15 cellular contexts compared by ENCODE assay signal in genomic region chr12:41339784-41340183, GRCh38.
"Had no signal": no experiment of that assay in that cellular context is flagged by ENCODE, and none has a peak within 500 bp of the region (broad histone marks: within the 10 kb centered on the region; RNA-seq: fewer than 3 reads in every experiment).

No MANE protein-coding gene starts in this region.

- H3K36me3 ChIP-seq: colonic mucosa, stomach had no signal

- H3K4me1 ChIP-seq: colonic mucosa, parathyroid adenoma, stomach, testis had no signal

- DNase-seq: activated CD4-positive, CD25-positive, alpha-beta regulatory T cell treated with anti-CD3 and anti-CD28 coated beads, Interleukin-2, amount 50 U/mL, for 72 hours; activated naive CD4-positive, alpha-beta T cell; activated naive CD8-positive, alpha-beta T cell treated with anti-CD3 and anti-CD28 coated beads, Interleukin-2, amount 10 ng/mL, durations not matched to agents 7 days and 5 days; activated T-cell treated with anti-CD3 and anti-CD28 coated beads for 4 hours; central memory CD4-positive, alpha-beta T cell; colonic mucosa; islet precursor cell; mammary epithelial cell; naive B cell; stimulated activated CD4-positive, alpha-beta T cell treated with anti-CD3 and anti-CD28 coated beads, Interleukin-1b, Interleukin-23, amount 100 ng/mL, for 48 hours; stomach; testis had no signal

- H3K9me3 ChIP-seq: colonic mucosa, stomach, testis had no signal

- H3K27ac ChIP-seq: colonic mucosa, hepatocyte, parathyroid adenoma, stomach, testis had no signal

- H3K27me3 ChIP-seq: colonic mucosa, hepatocyte, stomach, testis had no signal

- ATAC-seq: esophagus mucosa had no signal

- H3K4me3 ChIP-seq: colonic mucosa, hepatocyte, stomach, testis had no signal
